ENCODE assay signal across 17 cellular contexts in the genomic region with DNA sequence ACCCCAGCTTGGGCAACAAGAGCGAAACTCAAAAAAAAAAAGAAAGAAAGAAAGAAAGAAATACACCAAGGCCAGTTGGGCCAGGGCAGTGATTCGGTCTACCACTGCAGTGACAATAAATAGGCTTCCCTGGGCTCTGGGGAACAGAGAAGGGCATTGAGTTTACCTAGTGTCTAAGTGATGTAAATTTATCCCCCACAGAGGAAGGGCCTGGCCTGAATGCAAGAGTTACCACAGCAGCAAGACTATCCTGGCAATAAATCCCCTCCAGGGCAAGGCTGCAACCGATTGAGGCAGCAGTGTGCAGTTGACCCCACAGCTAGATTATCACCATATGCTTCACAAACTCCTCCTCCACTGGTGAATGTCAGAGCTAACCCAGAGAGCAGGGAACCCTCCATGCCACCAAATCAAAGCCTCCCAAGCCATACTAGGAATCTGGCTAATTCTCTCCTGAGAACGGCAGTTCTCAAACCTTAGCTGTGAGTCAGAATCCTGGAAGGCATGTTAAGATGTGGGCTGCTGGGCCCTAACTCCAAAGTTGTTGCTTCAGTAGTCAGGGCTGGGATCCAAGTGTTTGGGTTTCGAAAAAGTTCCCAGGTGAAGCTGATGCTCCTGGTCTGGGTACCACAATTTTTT.
DNase-seq lines count a peak whose midpoint lies in the region; ATAC-seq, FAIRE-seq and TF ChIP-seq lines count a peak whose summit lies in the region.
"Had no signal": no experiment of that assay in that cellular context is flagged by ENCODE, and none has a peak within 500 bp of the region (broad histone marks: within the 10 kb centered on the region; RNA-seq: fewer than 3 reads in every experiment).

No MANE protein-coding gene starts in this region.

- peak overlapping the region; percentile 61 for H2BK120ac ChIP-seq in mesenchymal stem cell (ENCODE audit: low read depth, low read length)

- H3K4ac ChIP-seq in mesenchymal stem cell (ENCODE audit: low read depth in 1 of 2, low read length in 2 of 2) = no peak overlapping the region

- peak overlapping the region in 1 of 2 experiments; percentile 38 for H3K14ac ChIP-seq in mesenchymal stem cell (ENCODE audit: low read length in 2 of 2)

- H2AFZ ChIP-seq in mesenchymal stem cell (ENCODE audit: low read depth, low read length) = peak overlapping the region; percentile 5

- H3K9ac ChIP-seq in mesenchymal stem cell (ENCODE audit: low read length) = no peak overlapping the region

- H3K27ac ChIP-seq in mesenchymal stem cell (ENCODE audit: low read length, poor library complexity, severe bottlenecking) = peak overlapping the region; percentile 24
- H3K27ac ChIP-seq: C4-2B, prostate gland had no signal

- H3K36me3 ChIP-seq in bronchial epithelial cell (ENCODE audit: control insufficient read depth, insufficient read depth, low read length) = no peaks in the 10 kb centered on the region
- no peaks in the 10 kb centered on the region for H3K36me3 ChIP-seq in mesenchymal stem cell (ENCODE audit: control insufficient read depth in 1 of 2, insufficient read depth in 2 of 2, low read depth in 1 of 2, low read length in 2 of 2)
- H3K36me3 ChIP-seq: prostate gland had no signal

- 69% methylated on average over 4 of the region's 5 CpGs for WGBS in mesenchymal stem cell

- H3K18ac ChIP-seq in mesenchymal stem cell (ENCODE audit: low read depth in 1 of 2, low read length in 2 of 2) = no peak overlapping the region

- H3K4me1 ChIP-seq in mesenchymal stem cell (ENCODE audit: control insufficient read depth, insufficient read depth, low read depth, low read length) = peaks cover 13% of the 10 kb centered on the region
- H3K4me1 ChIP-seq: prostate gland had no signal

- H3K79me1 ChIP-seq in mesenchymal stem cell (replicated peaks; ENCODE audit: low read length, poor library complexity, severe bottlenecking) = no peaks in the 10 kb centered on the region

- ATAC-seq in HG03108 (IDR thresholded peaks at IDR 0.05; ENCODE audit: unreplicated experiment) = no peak
- ATAC-seq: effector memory CD8-positive, alpha-beta T cell; stimulated activated naive B cell treated with anti-CD40 and anti-IgM and Interleukin-4, amounts not matched to agents 10 μg/mL and 1 μg/mL and 100 μg/mL, for 72 hours had no signal

- no peak for FAIRE-seq in bronchial epithelial cell (lab: Jason Lieb, UNC)

- H2BK5ac ChIP-seq in mesenchymal stem cell (ENCODE audit: low read depth, low read length, poor library complexity, severe bottlenecking) = no peak overlapping the region

- 0 out of 2 replicates have a peak, but pooled peaks have one; percentile 15 for TF ChIP-seq CTCF in AG10803 (conservative IDR thresholded peaks at IDR 0.05; ENCODE audit: low read length)
- no peak for TF ChIP-seq CTCF in bronchial epithelial cell (IDR thresholded peaks at IDR 0.05; ENCODE audit: insufficient read depth, low read length, severe bottlenecking)

- H4K91ac ChIP-seq in mesenchymal stem cell (ENCODE audit: low read length) = no peak overlapping the region

- H3K9me3 ChIP-seq in mesenchymal stem cell (ENCODE audit: control insufficient read depth, low read length) = no peaks in the 10 kb centered on the region
- H3K9me3 ChIP-seq: prostate gland had no signal

- no peak overlapping the region for H3K23ac ChIP-seq in mesenchymal stem cell (ENCODE audit: low read length in 2 of 2)

- DNase-seq in AG10803 (ENCODE audit: low read depth) = peak; percentile 86
- peak; percentile 68 for DNase-seq in M059J (ENCODE audit: low read depth)
- DNase-seq in bronchial epithelial cell (ENCODE audit: low read depth) = peak; percentile 58
- peak; percentile 30 for DNase-seq in mesenchymal stem cell
- no peak for DNase-seq in NCI-H2227 (lab: John Stamatoyannopoulos, UW; ENCODE audit: unreplicated experiment)
- no peak for DNase-seq in AML-193 (lab: John Stamatoyannopoulos, UW)
- no peak for DNase-seq in T-helper 9 cell
- DNase-seq: activated naive CD8-positive, alpha-beta T cell treated with anti-CD3 and anti-CD28 coated beads, Interleukin-2, amount 10 ng/mL, durations not matched to agents 7 days and 5 days; effector memory CD8-positive, alpha-beta T cell; hypothalamus; MM.1S; NCI-H2227 treated with DMSO at 0.1 percent for 48 hours; stimulated activated CD4-positive, alpha-beta T cell treated with anti-CD3 and anti-CD28 coated beads, Interleukin-4, amount 100 ng/mL, for 1 hour; stimulated activated naive B cell treated with anti-CD40 and anti-IgM and Interleukin-4, amounts not matched to agents 10 μg/mL and 1 μg/mL and 100 μg/mL, for 72 hours had no signal

- H2BK15ac ChIP-seq in mesenchymal stem cell (ENCODE audit: low read depth, poor library complexity, severe bottlenecking) = no peak overlapping the region

- no peak overlapping the region for H3K4me2 ChIP-seq in mesenchymal stem cell (ENCODE audit: low read length, poor library complexity, severe bottlenecking)

- H3K4me3 ChIP-seq in AG10803 (ENCODE audit: low read length) (no peak overlapping the region), bronchial epithelial cell (ENCODE audit: low read depth, low read length) (no peak overlapping the region), mesenchymal stem cell (ENCODE audit: insufficient read depth in 1 of 2, low read depth in 1 of 2, low read length in 2 of 2) (no peak overlapping the region)
- H3K4me3 ChIP-seq: prostate gland had no signal

- H2BK12ac ChIP-seq in mesenchymal stem cell (ENCODE audit: low read length in 2 of 2) = no peak overlapping the region

- no peak overlapping the region for H2AK5ac ChIP-seq in mesenchymal stem cell (ENCODE audit: low read length, severe bottlenecking)

- no peaks in the 10 kb centered on the region for H3K27me3 ChIP-seq in bronchial epithelial cell (ENCODE audit: control insufficient read depth, insufficient read depth, low read length)
- H3K27me3 ChIP-seq in mesenchymal stem cell (ENCODE audit: control insufficient read depth in 1 of 2, insufficient read depth in 1 of 2, low read length in 2 of 2) = no peaks in the 10 kb centered on the region

- H4K8ac ChIP-seq in mesenchymal stem cell (ENCODE audit: low read length) = peak overlapping the region; percentile 49

Comparison
In these comparisons a context has a peak if more than half of its experiments do, and no peak if none do; other contexts are left out.
1. DNase-seq: peak in AG10803 (single experiment), M059J (single experiment), bronchial epithelial cell (single experiment) and mesenchymal stem cell (single experiment); none in NCI-H2227 (single experiment), AML-193 (0 of 2) and T-helper 9 cell (single experiment).